Comparison of ENCODE assay signal across 12 cellular contexts in genomic region chr10:120950103-120950561, GRCh38.
DNase-seq lines count a peak whose midpoint lies in the region; ATAC-seq and FAIRE-seq lines count a peak whose summit lies in the region.
"Had no signal": no experiment of that assay in that cellular context is flagged by ENCODE, and none has a peak within 500 bp of the region (broad histone marks: within the 10 kb centered on the region; RNA-seq: fewer than 3 reads in every experiment).

No MANE protein-coding gene starts in this region.

- H3K4me1 ChIP-seq in skeletal muscle satellite cell (ENCODE audit: control insufficient read depth, insufficient read depth, low read length), result peaks cover 5% of the 10 kb centered on the region

- CTCF ChIA-PET in activated CD4-positive, alpha-beta T cell treated with anti-CD3 and anti-CD28 coated beads for 36 hours (lab: Charles Lee), result interaction anchor here (0.6 to 1.4 kb wide), 5 partner anchors 11 to 151 kb away, joined by 3 to 6 read pairs (median 4); no protein-coding TSS in a partner anchor

- no peaks in the 10 kb centered on the region for H3K36me3 Mint-ChIP-seq in activated CD4-positive, alpha-beta T cell treated with anti-CD3 and anti-CD28 coated beads for 36 hours (ENCODE audit: low read depth)
- H3K36me3 Mint-ChIP-seq in central memory CD8-positive, alpha-beta T cell (ENCODE audit: insufficient read depth), result no peaks in the 10 kb centered on the region

- ATAC-seq in activated CD4-positive, alpha-beta T cell treated with anti-CD3 and anti-CD28 coated beads for 36 hours, result no peak
- no peak for ATAC-seq in central memory CD8-positive, alpha-beta T cell (replicated peaks; ENCODE audit: extremely low read depth, poor library complexity, severe bottlenecking)
- ATAC-seq in GM18520 (IDR thresholded peaks at IDR 0.05; ENCODE audit: unreplicated experiment), result no peak
- no peak for ATAC-seq in GM18873 (IDR thresholded peaks at IDR 0.05; ENCODE audit: low FRiP score, unreplicated experiment)
- ATAC-seq: activated naive CD8-positive, alpha-beta T cell treated with anti-CD3 and anti-CD28 coated beads, Interleukin-2, amount 50 U/mL, for 24 hours had no signal

- peaks cover 18% of the 10 kb centered on the region for H3K27me3 ChIP-seq in skeletal muscle satellite cell (ENCODE audit: control insufficient read depth, insufficient read depth, low read length)

- intact Hi-C loops in activated CD4-positive, alpha-beta T cell treated with anti-CD3 and anti-CD28 coated beads for 36 hours (cut with DNase I, micrococcal nuclease), result no loop called here

- FAIRE-seq in GM19239 (lab: Jason Lieb, UNC), result no peak

- H3K27ac Mint-ChIP-seq in activated CD4-positive, alpha-beta T cell treated with anti-CD3 and anti-CD28 coated beads for 36 hours, result no peak overlapping the region
- no peak overlapping the region for H3K27ac Mint-ChIP-seq in central memory CD8-positive, alpha-beta T cell (ENCODE audit: low read depth)
- H3K27ac Mint-ChIP-seq: activated naive CD8-positive, alpha-beta T cell treated with anti-CD3 and anti-CD28 coated beads, Interleukin-2, amount 50 U/mL, for 24 hours had no signal

- no peak overlapping the region for H3K9ac ChIP-seq in skeletal muscle satellite cell (ENCODE audit: low read depth, low read length)

- H3K4me3 ChIP-seq in skeletal muscle satellite cell (ENCODE audit: low read length), result no peak overlapping the region

- peak; percentile 36 for DNase-seq in activated CD4-positive, alpha-beta T cell treated with anti-CD3 and anti-CD28 coated beads for 36 hours
- no peak for DNase-seq in activated CD4-positive, alpha-beta T cell treated with anti-CD3 and anti-CD28 coated beads for 48 hours
- no peak for DNase-seq in central memory CD8-positive, alpha-beta T cell (ENCODE audit: low spot score in 2 of 2)
- DNase-seq in iPS-NIHi11 (ENCODE audit: low spot score) (peak; percentile 35), GM19239 (ENCODE audit: insufficient read length, low spot score) (no peak)
- DNase-seq: activated CD8-positive, alpha-beta memory T cell treated with anti-CD3 and anti-CD28 coated beads for 24 hours; activated naive CD8-positive, alpha-beta T cell treated with anti-CD3 and anti-CD28 coated beads, Interleukin-2, amount 50 U/mL, for 24 hours; NCI-H774; stimulated activated CD4-positive, alpha-beta T cell treated with anti-CD3 and anti-CD28 coated beads, Interleukin-2, amount 100 ng/mL, for 48 hours had no signal

- no peaks in the 10 kb centered on the region for H3K9me3 ChIP-seq in skeletal muscle satellite cell (replicated peaks; ENCODE audit: low read length)

- peaks cover 7% of the 10 kb centered on the region for H3K9me3 Mint-ChIP-seq in activated CD4-positive, alpha-beta T cell treated with anti-CD3 and anti-CD28 coated beads for 36 hours (ENCODE audit: low read depth)
- H3K9me3 Mint-ChIP-seq in central memory CD8-positive, alpha-beta T cell, result no peaks in the 10 kb centered on the region

- no peak overlapping the region for H3K4me3 Mint-ChIP-seq in activated CD4-positive, alpha-beta T cell treated with anti-CD3 and anti-CD28 coated beads for 36 hours
- peak overlapping the region; percentile 31 for H3K4me3 Mint-ChIP-seq in central memory CD8-positive, alpha-beta T cell

- H3K27me3 Mint-ChIP-seq in activated CD4-positive, alpha-beta T cell treated with anti-CD3 and anti-CD28 coated beads for 36 hours, result peaks cover 32% of the 10 kb centered on the region
- peaks cover 54% of the 10 kb centered on the region for H3K27me3 Mint-ChIP-seq in central memory CD8-positive, alpha-beta T cell

- H3K36me3 ChIP-seq in skeletal muscle satellite cell (ENCODE audit: insufficient read depth, low read length), result no peaks in the 10 kb centered on the region

- H3K4me2 ChIP-seq in skeletal muscle satellite cell (ENCODE audit: low read length), result peak overlapping the region; percentile 87

- no peaks in the 10 kb centered on the region for H3K4me1 Mint-ChIP-seq in activated CD4-positive, alpha-beta T cell treated with anti-CD3 and anti-CD28 coated beads for 36 hours
- H3K4me1 Mint-ChIP-seq in central memory CD8-positive, alpha-beta T cell, result peaks cover 9% of the 10 kb centered on the region

- POLR2A ChIA-PET in activated CD4-positive, alpha-beta T cell treated with anti-CD3 and anti-CD28 coated beads for 36 hours (lab: Charles Lee), result no interaction called here

Comparison
In these comparisons a context has a peak if more than half of its experiments do, and no peak if none do; other contexts are left out.
1. DNase-seq: peak in activated CD4-positive, alpha-beta T cell treated with anti-CD3 and anti-CD28 coated beads for 36 hours (single experiment) and iPS-NIHi11 (single experiment); none in activated CD4-positive, alpha-beta T cell treated with anti-CD3 and anti-CD28 coated beads for 48 hours (single experiment), central memory CD8-positive, alpha-beta T cell (0 of 2) and GM19239 (single experiment).